Comparison of ENCODE assay signal across 21 cellular contexts in the genomic region with DNA sequence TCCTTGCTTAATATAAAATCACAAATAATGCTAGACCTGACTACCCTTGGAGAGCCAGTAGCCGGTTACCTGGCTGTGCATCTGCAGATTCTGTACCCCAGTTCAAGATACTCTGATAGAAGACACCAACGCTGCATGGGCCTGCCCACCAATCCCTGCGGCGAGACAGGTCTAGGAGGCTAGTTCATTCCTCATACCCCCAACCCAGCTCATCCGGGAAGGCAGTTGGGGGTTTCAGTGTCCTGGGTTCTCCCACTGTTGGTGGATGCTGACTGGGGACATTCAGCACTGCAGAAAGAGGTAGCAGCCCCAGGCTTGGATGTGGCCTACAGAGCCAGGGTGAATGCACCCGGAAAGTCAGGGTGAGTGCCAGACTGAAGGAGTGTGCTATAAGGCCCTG. TPM values are rescaled to one million over a fixed set of nuclear protein-coding genes. Genes with fewer than 3 reads are reported as not detected.
DNase-seq lines count a peak whose midpoint lies in the region; ATAC-seq and TF ChIP-seq lines count a peak whose summit lies in the region.
"Had no signal": no experiment of that assay in that cellular context is flagged by ENCODE, and none has a peak within 500 bp of the region (broad histone marks: within the 10 kb centered on the region; RNA-seq: fewer than 3 reads in every experiment).

No MANE protein-coding gene starts in this region.

- peaks cover 27% of the 10 kb centered on the region for H4K20me1 ChIP-seq in GM23338 (replicated peaks; ENCODE audit: insufficient read depth)

- H3K9me3 ChIP-seq in iPS-15b (ENCODE audit: control insufficient read depth, insufficient read depth, low read length) = no peaks in the 10 kb centered on the region
- H3K9me3 ChIP-seq: Caco-2 had no signal

- POLR2A ChIA-PET in activated CD8-positive, alpha-beta T cell treated with anti-CD3 and anti-CD28 coated beads, Interleukin-2, amount 10 ng/mL, durations not matched to agents 7 days and 5 days (lab: Charles Lee) = no interaction called here
- POLR2A ChIA-PET in activated CD8-positive, alpha-beta T cell treated with anti-CD3 and anti-CD28 coated beads for 36 hours (lab: Charles Lee) = interaction anchor here (0.6 kb wide), 1 partner anchor 59 kb away, joined by 3 read pairs; no protein-coding TSS in a partner anchor

- no peak overlapping the region for H3K4me2 ChIP-seq in GM23338
- H3K4me2 ChIP-seq: BLaER1 treated with 17β-estradiol and CSF1 and Interleukin-3, amounts not matched to agents 10 nM and 100 nM had no signal

- peaks cover 12% of the 10 kb centered on the region for H3K4me1 Mint-ChIP-seq in activated CD8-positive, alpha-beta T cell treated with anti-CD3 and anti-CD28 coated beads, Interleukin-2, amount 10 ng/mL, durations not matched to agents 7 days and 5 days (ENCODE audit: low read depth)
- H3K4me1 Mint-ChIP-seq in activated CD8-positive, alpha-beta T cell treated with anti-CD3 and anti-CD28 coated beads for 36 hours (ENCODE audit: low read depth) = peaks cover 13% of the 10 kb centered on the region
- H3K4me1 Mint-ChIP-seq in GM23338 = peaks cover 36% of the 10 kb centered on the region

- H3F3A ChIP-seq in GM23338 (replicated peaks; ENCODE audit: low read depth) = 0 out of 2 replicates have a peak, but pooled peaks cover 22% of the 10 kb centered on the region

- DNase-seq in activated CD8-positive, alpha-beta T cell treated with anti-CD3 and anti-CD28 coated beads, Interleukin-2, amount 10 ng/mL, durations not matched to agents 7 days and 5 days = peak; percentile 14
- DNase-seq in activated CD8-positive, alpha-beta T cell treated with anti-CD3 and anti-CD28 coated beads for 36 hours = no peak
- DNase-seq in GM23338 (ENCODE audit: low spot score) (no peak), retina (peak; percentile 56), GM03348 (ENCODE audit: low spot score) (no peak)
- DNase-seq in activated naive CD4-positive, alpha-beta T cell (lab: John Stamatoyannopoulos, UW) = no peak
- DNase-seq: 8988T; Caco-2; CD4-positive, alpha-beta memory T cell; DND-41; GOT3; NCI-H1105 treated with DMSO at 0.1 percent for 48 hours; NCI-H2081; NCI-H2171 treated with DMSO at 0.1 percent for 48 hours; NCI-H446; NCI-H526; Right ventricle myocardium superior had no signal

- H3K27ac ChIP-seq in GM23338 (ENCODE audit: low read depth) = no peak overlapping the region
- H3K27ac ChIP-seq: BLaER1 treated with 17β-estradiol and CSF1 and Interleukin-3, amounts not matched to agents 10 nM and 100 nM had no signal

- TF ChIP-seq CTCF in activated CD8-positive, alpha-beta T cell treated with anti-CD3 and anti-CD28 coated beads for 36 hours (IDR thresholded peaks at IDR 0.05) = no peak
- no peak for TF ChIP-seq CTCF in GM23338 (conservative IDR thresholded peaks at IDR 0.05; ENCODE audit: low read depth in 2 of 2)

- H3K9me3 Mint-ChIP-seq in activated CD8-positive, alpha-beta T cell treated with anti-CD3 and anti-CD28 coated beads, Interleukin-2, amount 10 ng/mL, durations not matched to agents 7 days and 5 days (ENCODE audit: insufficient read depth) = no peaks in the 10 kb centered on the region
- no peaks in the 10 kb centered on the region for H3K9me3 Mint-ChIP-seq in activated CD8-positive, alpha-beta T cell treated with anti-CD3 and anti-CD28 coated beads for 36 hours
- peaks cover 3% of the 10 kb centered on the region; the same call in 1 of the 3 replicates for H3K9me3 Mint-ChIP-seq in GM23338
- H3K9me3 Mint-ChIP-seq: CD4-positive, alpha-beta memory T cell had no signal

- no peaks in the 10 kb centered on the region for H3K79me2 ChIP-seq in GM23338 (replicated peaks; ENCODE audit: insufficient read depth)

- H3K9me2 ChIP-seq in GM23338 (ENCODE audit: insufficient read depth) = no peaks in the 10 kb centered on the region

- no peak overlapping the region for H3K4me3 ChIP-seq in GM23338
- H3K4me3 ChIP-seq in iPS-15b (ENCODE audit: low read depth, low read length) = peak overlapping the region; percentile 15
- H3K4me3 ChIP-seq: BLaER1 treated with 17β-estradiol and CSF1 and Interleukin-3, amounts not matched to agents 10 nM and 100 nM had no signal

- H2AFZ ChIP-seq in GM23338 = no peak overlapping the region

- H3K36me3 ChIP-seq in GM23338 (ENCODE audit: insufficient read depth) = no peaks in the 10 kb centered on the region
- H3K36me3 ChIP-seq in iPS-15b (ENCODE audit: control insufficient read depth, insufficient read depth, low read length) = no peaks in the 10 kb centered on the region
- H3K36me3 ChIP-seq: BLaER1 treated with 17β-estradiol and CSF1 and Interleukin-3, amounts not matched to agents 10 nM and 100 nM had no signal

- H3K27me3 ChIP-seq in GM23338 (ENCODE audit: insufficient read depth) (peaks cover 100% of the 10 kb centered on the region), iPS-15b (ENCODE audit: control insufficient read depth, insufficient read depth, low read length) (peaks cover 100% of the 10 kb centered on the region)

- peaks cover 50% of the 10 kb centered on the region for H3K4me1 ChIP-seq in GM23338 (ENCODE audit: insufficient read depth)
- peaks cover 1% of the 10 kb centered on the region for H3K4me1 ChIP-seq in iPS-15b (ENCODE audit: control insufficient read depth, insufficient read depth, low read length)

- H3K4me3 Mint-ChIP-seq in activated CD8-positive, alpha-beta T cell treated with anti-CD3 and anti-CD28 coated beads, Interleukin-2, amount 10 ng/mL, durations not matched to agents 7 days and 5 days = no peak overlapping the region
- H3K4me3 Mint-ChIP-seq in activated CD8-positive, alpha-beta T cell treated with anti-CD3 and anti-CD28 coated beads for 36 hours = no peak overlapping the region
- H3K4me3 Mint-ChIP-seq in GM23338 = no peak overlapping the region

- intact Hi-C loops in activated CD8-positive, alpha-beta T cell treated with anti-CD3 and anti-CD28 coated beads for 36 hours (cut with micrococcal nuclease) = no loop called here

- CTCF ChIA-PET in activated CD8-positive, alpha-beta T cell treated with anti-CD3 and anti-CD28 coated beads, Interleukin-2, amount 10 ng/mL, durations not matched to agents 7 days and 5 days (lab: Charles Lee) = interaction anchor here (1.5 kb wide), 1 partner anchor 35 kb away, joined by 3 read pairs; no protein-coding TSS in a partner anchor
- CTCF ChIA-PET in activated CD8-positive, alpha-beta T cell treated with anti-CD3 and anti-CD28 coated beads for 36 hours (lab: Charles Lee) = interaction anchor here (0.9 to 2.8 kb wide), 4 partner anchors 14 to 44 kb away, joined by 4 to 12 read pairs (median 9); no protein-coding TSS in a partner anchor

- no peak for ATAC-seq in activated CD8-positive, alpha-beta T cell treated with anti-CD3 and anti-CD28 coated beads, Interleukin-2, amount 10 ng/mL, durations not matched to agents 7 days and 5 days
- ATAC-seq in activated CD8-positive, alpha-beta T cell treated with anti-CD3 and anti-CD28 coated beads for 36 hours = no peak
- peak; percentile 4; the same call in 2 of the 3 replicates for ATAC-seq in GM23338
- ATAC-seq: HCT116 had no signal

- no peak overlapping the region for H3K27ac Mint-ChIP-seq in activated CD8-positive, alpha-beta T cell treated with anti-CD3 and anti-CD28 coated beads, Interleukin-2, amount 10 ng/mL, durations not matched to agents 7 days and 5 days
- H3K27ac Mint-ChIP-seq in activated CD8-positive, alpha-beta T cell treated with anti-CD3 and anti-CD28 coated beads for 36 hours = no peak overlapping the region
- no peak overlapping the region for H3K27ac Mint-ChIP-seq in GM23338
- H3K27ac Mint-ChIP-seq: CD4-positive, alpha-beta memory T cell had no signal

- peaks cover 70% of the 10 kb centered on the region for H3K27me3 Mint-ChIP-seq in activated CD8-positive, alpha-beta T cell treated with anti-CD3 and anti-CD28 coated beads, Interleukin-2, amount 10 ng/mL, durations not matched to agents 7 days and 5 days (ENCODE audit: low read depth)
- H3K27me3 Mint-ChIP-seq in activated CD8-positive, alpha-beta T cell treated with anti-CD3 and anti-CD28 coated beads for 36 hours = peaks cover 75% of the 10 kb centered on the region
- H3K27me3 Mint-ChIP-seq in GM23338 (ENCODE audit: insufficient read depth, low read depth, poor library complexity) = peaks cover 87% of the 10 kb centered on the region

- H3K36me3 Mint-ChIP-seq in activated CD8-positive, alpha-beta T cell treated with anti-CD3 and anti-CD28 coated beads, Interleukin-2, amount 10 ng/mL, durations not matched to agents 7 days and 5 days (ENCODE audit: low read depth) = no peaks in the 10 kb centered on the region
- no peaks in the 10 kb centered on the region for H3K36me3 Mint-ChIP-seq in activated CD8-positive, alpha-beta T cell treated with anti-CD3 and anti-CD28 coated beads for 36 hours (ENCODE audit: low read depth)
- H3K36me3 Mint-ChIP-seq in GM23338 (ENCODE audit: low read depth) = no peaks in the 10 kb centered on the region
- H3K36me3 Mint-ChIP-seq: CD4-positive, alpha-beta memory T cell; IgD-negative memory B cell had no signal

- no peak overlapping the region for H3K9ac ChIP-seq in iPS-15b (ENCODE audit: low read depth, low read length)
- H3K9ac ChIP-seq: BLaER1 treated with 17β-estradiol and CSF1 and Interleukin-3, amounts not matched to agents 10 nM and 100 nM had no signal

RNA-seq across cellular contexts. Expression of a gene that starts 5.6 kb away (rescaled TPM):
- total RNA-seq in activated CD8-positive, alpha-beta T cell treated with anti-CD3 and anti-CD28 coated beads, Interleukin-2, amount 10 ng/mL, durations not matched to agents 7 days and 5 days = not detected
- not detected for total RNA-seq in activated CD8-positive, alpha-beta T cell treated with anti-CD3 and anti-CD28 coated beads for 36 hours
- total RNA-seq in GM23338 (2014; rRNA removed; shearing (Covaris generic)) = 0.31 TPM in 1 of 2 replicates, not detected in the other
- not detected in 2 replicates for polyA plus RNA-seq in GM23338 (2016; fragmentation: Nextera tagmentation; extraction: Ambion mirVana)
- total RNA-seq: CD4-positive, alpha-beta memory T cell had no signal
- polyA plus RNA-seq: CD4-positive, alpha-beta memory T cell; IgD-negative memory B cell had no signal

RNA-seq across cellular contexts. Expression of a gene that starts 29.7 kb away (rescaled TPM):
- total RNA-seq in activated CD8-positive, alpha-beta T cell treated with anti-CD3 and anti-CD28 coated beads, Interleukin-2, amount 10 ng/mL, durations not matched to agents 7 days and 5 days = not detected
- total RNA-seq in activated CD8-positive, alpha-beta T cell treated with anti-CD3 and anti-CD28 coated beads for 36 hours = not detected
- total RNA-seq in GM23338 (2014; rRNA removed; shearing (Covaris generic)) = not detected in 2 replicates
- not detected in 2 replicates for polyA plus RNA-seq in GM23338 (2016; fragmentation: Nextera tagmentation; extraction: Ambion mirVana)
- total RNA-seq: CD4-positive, alpha-beta memory T cell had no signal
- polyA plus RNA-seq: CD4-positive, alpha-beta memory T cell; IgD-negative memory B cell had no signal

Comparison
In these comparisons a context has a peak if more than half of its experiments do, and no peak if none do; other contexts are left out.
1. DNase-seq: peak in activated CD8-positive, alpha-beta T cell treated with anti-CD3 and anti-CD28 coated beads, Interleukin-2, amount 10 ng/mL, durations not matched to agents 7 days and 5 days (single experiment) and retina (single experiment); none in activated CD8-positive, alpha-beta T cell treated with anti-CD3 and anti-CD28 coated beads for 36 hours (single experiment), GM23338 (single experiment), activated naive CD4-positive, alpha-beta T cell (0 of 4) and GM03348 (single experiment).